Comparison of ENCODE assay signal across 14 cellular contexts in genomic region chr1:206554833-206555472, GRCh38. TPM values are rescaled to one million over a fixed set of nuclear protein-coding genes. Genes with fewer than 3 reads are reported as not detected.
DNase-seq lines count a peak whose midpoint lies in the region; ATAC-seq, FAIRE-seq and TF ChIP-seq lines count a peak whose summit lies in the region.
"Had no signal": no experiment of that assay in that cellular context is flagged by ENCODE, and none has a peak within 500 bp of the region (broad histone marks: within the 10 kb centered on the region; RNA-seq: fewer than 3 reads in every experiment).

No MANE protein-coding gene starts in this region.

- H3K27me3 ChIP-seq in Loucy (ENCODE audit: insufficient read depth, low read length, poor library complexity, severe bottlenecking) (peaks cover 5% of the 10 kb centered on the region), K562 (ENCODE audit: control insufficient read depth in 2 of 2, insufficient read depth in 2 of 2, low read length in 2 of 2) (no peaks in the 10 kb centered on the region), prostate gland (replicated peaks; ENCODE audit: insufficient read depth) (no peaks in the 10 kb centered on the region), H7 (ENCODE audit: control insufficient read depth, insufficient read depth, low read length) (peaks cover 29% of the 10 kb centered on the region)
- H3K27me3 ChIP-seq: left lung had no signal

- peak overlapping the region; percentile 97 for H3K27ac Mint-ChIP-seq in activated T-cell treated with anti-CD3 and anti-CD28 coated beads, Interleukin-2, amount 50 U/mL, for 24 hours
- no peak overlapping the region for H3K27ac Mint-ChIP-seq in osteocyte (ENCODE audit: unreplicated experiment)

- no peak for TF ChIP-seq EP300 in K562 (IDR thresholded peaks at IDR 0.05; ENCODE audit: low read length)

- no peaks in the 10 kb centered on the region for H3F3A ChIP-seq in Loucy (ENCODE audit: low read depth)

- no peaks in the 10 kb centered on the region for H3K36me3 ChIP-seq in Loucy (ENCODE audit: insufficient read depth, low read length)
- H3K36me3 ChIP-seq in K562 (ENCODE audit: control insufficient read depth, insufficient read depth, low read length) = no peaks in the 10 kb centered on the region
- H3K36me3 ChIP-seq in prostate gland = no peaks in the 10 kb centered on the region
- H3K36me3 ChIP-seq in H7 (replicated peaks; ENCODE audit: control insufficient read depth, insufficient read depth, low read length) = no peaks in the 10 kb centered on the region
- H3K36me3 ChIP-seq: left lung, WERI-Rb-1 had no signal

- H3K4me2 ChIP-seq in Loucy (ENCODE audit: low read depth, low read length, poor library complexity, severe bottlenecking) (peak overlapping the region; percentile 92), K562 (ENCODE audit: insufficient read depth, low read length) (peak overlapping the region; percentile 30; the same call in 1 of the 2 replicates)

- POLR2A ChIA-PET in K562 (lab: Yijun Ruan, JAX) = interaction anchor here (0.6 to 2.7 kb wide), 10 partner anchors 9 to 80 kb away, joined by 3 to 10 read pairs (median 4); partner anchors contain the start of genes DYRK3 and EIF2D

- H4K20me1 ChIP-seq in Loucy (ENCODE audit: insufficient read depth, low read length, poor library complexity, severe bottlenecking) = no peaks in the 10 kb centered on the region
- H4K20me1 ChIP-seq in K562 (replicated peaks; ENCODE audit: control insufficient read depth, insufficient read depth, low read length) = no peaks in the 10 kb centered on the region

- no peaks in the 10 kb centered on the region for H3K9me2 ChIP-seq in Loucy (replicated peaks; ENCODE audit: low read depth, low read length)

- TF ChIP-seq CTCF in Loucy (conservative IDR thresholded peaks at IDR 0.05; ENCODE audit: low read length) (no peak), K562 (IDR thresholded peaks at IDR 0.05 in 2 of 3, conservative IDR thresholded peaks at IDR 0.05 in 1 of 3; ENCODE audit: insufficient read depth in 2 of 3, low read depth in 1 of 3, low read length in 3 of 3) (no peak), prostate gland (IDR thresholded peaks at IDR 0.05) (no peak), osteocyte (IDR thresholded peaks at IDR 0.05) (no peak)

- in situ Hi-C loops in K562 (cut with MboI) = no loop called here

- H3K9me1 ChIP-seq in K562 (ENCODE audit: control insufficient read depth, insufficient read depth, low read length) = no peaks in the 10 kb centered on the region

- intact Hi-C loops in K562 (cut with micrococcal nuclease) (no loop called here), prostate gland (cut with DNase I) (no loop called here)

- TF ChIP-seq RAD21 in K562 (CRISPR knock-in tag; conservative IDR thresholded peaks at IDR 0.05 in 1 of 2, IDR thresholded peaks at IDR 0.05 in 1 of 2) = no peak

- no peak overlapping the region for H3K4me3 ChIP-seq in Loucy (ENCODE audit: low read length, poor library complexity, severe bottlenecking)
- H3K4me3 ChIP-seq in K562 = no peak overlapping the region
- no peak overlapping the region for H3K4me3 ChIP-seq in prostate gland
- no peak overlapping the region for H3K4me3 ChIP-seq in H7 (ENCODE audit: insufficient read depth, low read depth, low read length)
- H3K4me3 ChIP-seq: left lung had no signal

- peaks cover 56% of the 10 kb centered on the region for H3K4me1 ChIP-seq in Loucy (ENCODE audit: insufficient read depth, low read length, poor library complexity, severe bottlenecking)
- H3K4me1 ChIP-seq in K562 (replicated peaks in 1 of 2; ENCODE audit: control insufficient read depth in 2 of 2, insufficient read depth in 2 of 2, low read length in 2 of 2) = peaks cover 41 to 68% of the 10 kb centered on the region in 2 experiments
- H3K4me1 ChIP-seq in prostate gland (replicated peaks) = no peaks in the 10 kb centered on the region

- H2AFZ ChIP-seq in Loucy (ENCODE audit: low read length) = no peak overlapping the region
- H2AFZ ChIP-seq in K562 (ENCODE audit: low read depth, low read length) = peak overlapping the region; percentile 72

- H3K9me3 ChIP-seq in Loucy (ENCODE audit: insufficient read depth, low read depth, low read length) = no peaks in the 10 kb centered on the region
- no peaks in the 10 kb centered on the region for H3K9me3 ChIP-seq in K562 (replicated peaks; ENCODE audit: control insufficient read depth, insufficient read depth, low read depth, low read length)
- no peaks in the 10 kb centered on the region for H3K9me3 ChIP-seq in prostate gland
- H3K9me3 ChIP-seq: left lung had no signal

- no peak for FAIRE-seq in K562 (lab: Jason Lieb, UNC)

- ATAC-seq in K562 = no peak
- ATAC-seq: left lung had no signal

- H3K9ac ChIP-seq in Loucy (ENCODE audit: low read depth, low read length, poor library complexity, severe bottlenecking) (peak overlapping the region; percentile 99), K562 (ENCODE audit: insufficient read depth in 1 of 2, low read depth in 2 of 2, low read length in 2 of 2) (no peak overlapping the region; a peak in 1 of 4 replicates)

- peaks cover 69% of the 10 kb centered on the region for H3K4me1 Mint-ChIP-seq in activated T-cell treated with anti-CD3 and anti-CD28 coated beads, Interleukin-2, amount 50 U/mL, for 24 hours (ENCODE audit: low read depth)
- H3K4me1 Mint-ChIP-seq in osteocyte (ENCODE audit: unreplicated experiment) = peaks cover 6% of the 10 kb centered on the region

- peaks cover 28% of the 10 kb centered on the region for H3K36me3 Mint-ChIP-seq in activated T-cell treated with anti-CD3 and anti-CD28 coated beads, Interleukin-2, amount 50 U/mL, for 24 hours (ENCODE audit: low read depth)
- H3K36me3 Mint-ChIP-seq in osteocyte (ENCODE audit: unreplicated experiment) = no peaks in the 10 kb centered on the region

- H3K27ac ChIP-seq in K562 (ENCODE audit: extremely low read depth, low read depth, low read length) (peak overlapping the region; percentile 81; the same call in 1 of the 3 replicates), prostate gland (peak overlapping the region; percentile 34 to 40)
- H3K27ac ChIP-seq: left lung, WERI-Rb-1 had no signal

- CTCF ChIA-PET in K562 (lab: Yijun Ruan, JAX; ENCODE audit: low intra/inter-chr PET ratio) = interaction anchor here (0.5 to 0.8 kb wide), 2 partner anchors 31 to 65 kb away, joined by 3 read pairs; no protein-coding TSS in a partner anchor

- no TSS peak for BruUV-seq in K562 (replicated peaks; lab: Mats Ljungman, UMichigan)

- 39% methylated on average over 1 of the region's 1 CpG for WGBS in K562 (ENCODE audit: insufficient coverage, low coverage, missing lambda C conversion rate)
- 71% methylated on average over 1 of the region's 1 CpG for WGBS in prostate gland

- H3K4me3 Mint-ChIP-seq in activated T-cell treated with anti-CD3 and anti-CD28 coated beads, Interleukin-2, amount 50 U/mL, for 24 hours = peak overlapping the region; percentile 89
- no peak overlapping the region for H3K4me3 Mint-ChIP-seq in osteocyte (ENCODE audit: unreplicated experiment)

- H3K79me2 ChIP-seq in Loucy (ENCODE audit: insufficient read depth, low read length) (peaks cover 28% of the 10 kb centered on the region), K562 (ENCODE audit: control insufficient read depth, insufficient read depth, low read length) (peaks cover 28% of the 10 kb centered on the region)

- TF ChIP-seq POLR2A in K562 (conservative IDR thresholded peaks at IDR 0.05) (no peak), prostate gland (IDR thresholded peaks at IDR 0.05) (no peak)

- no peak for DNase-seq in activated T-cell treated with anti-CD3 and anti-CD28 coated beads, Interleukin-2, amount 50 U/mL, for 24 hours
- no peak for DNase-seq in activated T-cell treated with anti-CD3 and anti-CD28 coated beads for 4 hours
- no peak for DNase-seq in K562 (ENCODE audit: extremely low read depth in 1 of 4, low spot score in 3 of 4)
- DNase-seq in prostate gland (ENCODE audit: low spot score) = no peak
- no peak for DNase-seq in osteocyte (ENCODE audit: extremely low spot score, unreplicated experiment)
- no peak for DNase-seq in occipital lobe (lab: John Stamatoyannopoulos, UW)
- DNase-seq in H7 = no peak
- DNase-seq: ACHN; left lung; NCI-H2107; stimulated activated CD4-positive, alpha-beta T cell treated with anti-CD3 and anti-CD28 coated beads, Interleukin-12 subunit alpha, Interleukin-12 subunit beta, amount 100 ng/mL, for 4 hours; trophoblast cell; WERI-Rb-1 had no signal

- H3K27me3 Mint-ChIP-seq in activated T-cell treated with anti-CD3 and anti-CD28 coated beads, Interleukin-2, amount 50 U/mL, for 24 hours = no peaks in the 10 kb centered on the region
- H3K27me3 Mint-ChIP-seq in osteocyte (ENCODE audit: unreplicated experiment) = peaks cover 50% of the 10 kb centered on the region

- no peaks in the 10 kb centered on the region for H3K9me3 Mint-ChIP-seq in activated T-cell treated with anti-CD3 and anti-CD28 coated beads, Interleukin-2, amount 50 U/mL, for 24 hours
- H3K9me3 Mint-ChIP-seq in osteocyte (ENCODE audit: unreplicated experiment) = no peaks in the 10 kb centered on the region

RNA-seq across cellular contexts. Expression of gene RASSF5, which starts 47.6 kb away (rescaled TPM):
- 17.2 and 26.4 TPM in 2 replicates for total RNA-seq in K562 (2011; cell fraction: chromatin; rRNA removed; ENCODE audit: low replicate concordance)
- total RNA-seq in K562 (2011; cell fraction: nucleolus; rRNA removed) = 14.7 and 19.2 TPM in 2 replicates
- 15.8 and 17.7 TPM in 2 replicates for total RNA-seq in K562 (2011; cell fraction: nucleoplasm; rRNA removed)
- total RNA-seq in K562 (2014; rRNA removed) (25.2 and 32.1 TPM in 2 replicates), K562 (2014; rRNA removed; fragmentation: Illumina TruSeq; extraction: Trizol) (20.3 and 21.7 TPM in 2 replicates), K562 (2015; rRNA removed; fragmentation: Illumina TruSeq; extraction: Trizol) (26.7 and 28.5 TPM in 2 replicates), K562 (2021) (35.2 and 38.1 TPM in 2 replicates), prostate gland (10 to 100 TPM; 22.2 to 42.5 TPM), osteocyte (0.34 TPM in 1 of 2 replicates, not detected in the other), occipital lobe (0.62 TPM)
- polyA plus RNA-seq in K562 (2011; rRNA removed) (20.8 and 42.4 TPM in 2 replicates), K562 (2014; fragmentation: Illumina TruSeq; extraction: Trizol) (36.1 and 41.0 TPM in 2 replicates), K562 (2014; fragmentation: Nextera tagmentation; extraction: Ambion mirVana) (1 to 10 TPM; 6.1 to 6.9 TPM), K562 (2014; rRNA removed) (27.4 and 27.9 TPM in 2 replicates)
- polyA plus RNA-seq in K562 (2011; cell fraction: cytosol; rRNA removed) = 24.2 and 36.3 TPM in 2 replicates
- polyA plus RNA-seq in K562 (2011; cell fraction: nucleus; rRNA removed) = 58.6 and 70.3 TPM in 2 replicates
- polyA plus RNA-seq in K562 (2012) = 33.6 and 70.4 TPM in 2 replicates
- polyA minus RNA-seq in K562 (2011; rRNA and poly(A)+ RNA removed) = 24.4 and 42.9 TPM in 2 replicates
- 19.2 and 30.5 TPM in 2 replicates for polyA minus RNA-seq in K562 (2011; cell fraction: cytosol; rRNA and poly(A)+ RNA removed)
- 23.4 and 57.9 TPM in 2 replicates for polyA minus RNA-seq in K562 (2011; cell fraction: nucleus; rRNA and poly(A)+ RNA removed)
- total RNA-seq in H7 (2014; rRNA removed; shearing (Covaris generic)) = 0.24 and 0.70 TPM in 2 replicates

RNA-seq across cellular contexts. Expression of gene EIF2D, which starts 57.3 kb away (rescaled TPM):
- 150 and 157 TPM in 2 replicates for total RNA-seq in K562 (2011; cell fraction: chromatin; rRNA removed; ENCODE audit: low replicate concordance)
- total RNA-seq in K562 (2011; cell fraction: nucleolus; rRNA removed) = 80.9 and 87.9 TPM in 2 replicates
- total RNA-seq in K562 (2011; cell fraction: nucleoplasm; rRNA removed) = 121 and 150 TPM in 2 replicates
- total RNA-seq in K562 (2014; rRNA removed) (85.9 and 106 TPM in 2 replicates), K562 (2014; rRNA removed; fragmentation: Illumina TruSeq; extraction: Trizol) (92.7 and 93.9 TPM in 2 replicates), K562 (2015; rRNA removed; fragmentation: Illumina TruSeq; extraction: Trizol) (85.1 and 86.5 TPM in 2 replicates), K562 (2021) (81.1 and 82.1 TPM in 2 replicates), prostate gland (10 to 100 TPM; 42.8 to 60.2 TPM), osteocyte (53.2 and 56.8 TPM in 2 replicates), occipital lobe (12.5 TPM)
- polyA plus RNA-seq in K562 (2011; rRNA removed) (138 and 152 TPM in 2 replicates), K562 (2014; fragmentation: Illumina TruSeq; extraction: Trizol) (111 and 128 TPM in 2 replicates), K562 (2014; fragmentation: Nextera tagmentation; extraction: Ambion mirVana) (100 to 1,000 TPM in 1 of 2 experiments, 10 to 100 TPM in 1; 86.9 to 130 TPM), K562 (2014; rRNA removed) (113 and 131 TPM in 2 replicates)
- polyA plus RNA-seq in K562 (2011; cell fraction: cytosol; rRNA removed) = 91.2 and 121 TPM in 2 replicates
- 209 and 264 TPM in 2 replicates for polyA plus RNA-seq in K562 (2011; cell fraction: nucleus; rRNA removed)
- 76.3 and 124 TPM in 2 replicates for polyA plus RNA-seq in K562 (2012)
- 109 and 116 TPM in 2 replicates for polyA minus RNA-seq in K562 (2011; rRNA and poly(A)+ RNA removed)
- polyA minus RNA-seq in K562 (2011; cell fraction: cytosol; rRNA and poly(A)+ RNA removed) = 50.0 and 50.6 TPM in 2 replicates
- 51.2 and 78.6 TPM in 2 replicates for polyA minus RNA-seq in K562 (2011; cell fraction: nucleus; rRNA and poly(A)+ RNA removed)
- total RNA-seq in H7 (2014; rRNA removed; shearing (Covaris generic)) = 77.3 and 106 TPM in 2 replicates
